1 cellular context compared by ENCODE assay signal in the genomic region with DNA sequence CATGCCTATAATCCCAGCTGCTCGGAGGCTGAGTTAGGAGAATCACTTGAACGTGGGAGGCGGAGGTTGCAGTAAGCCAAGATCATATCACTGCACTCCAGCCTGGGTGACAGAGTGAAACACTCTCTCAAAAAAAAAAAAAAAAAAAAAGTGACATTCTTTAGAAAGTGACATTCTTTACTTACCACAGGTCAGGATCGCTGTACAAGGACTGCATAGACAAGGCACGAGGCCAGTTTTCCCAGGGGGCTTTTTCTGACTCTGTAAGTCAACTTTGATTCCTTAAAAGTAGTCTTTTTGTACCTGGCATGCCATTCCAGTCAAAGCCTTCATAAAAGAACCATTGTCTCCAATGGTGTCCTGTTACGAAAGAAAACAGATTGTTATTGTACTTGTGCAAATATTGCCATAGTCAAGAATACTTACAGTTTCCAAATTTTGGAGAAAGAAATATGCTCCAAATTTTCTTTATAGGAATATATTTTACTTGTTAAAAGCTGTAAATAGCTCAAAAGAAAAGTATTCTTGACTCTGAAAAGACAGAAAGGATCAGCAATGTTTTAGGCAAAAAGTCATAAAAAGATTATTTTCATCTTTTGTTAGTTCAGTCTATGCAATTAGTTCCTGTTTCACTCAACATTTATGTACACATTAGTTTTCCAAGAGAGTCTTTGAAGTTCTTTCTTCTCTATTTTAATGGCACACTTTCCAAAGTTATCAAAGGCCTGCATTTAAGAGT.
TF ChIP-seq lines count a peak whose summit lies in the region.

No MANE protein-coding gene starts in this region.

TF ChIP-seq in HepG2, 621 proteins besides CTCF, POLR2A, EP300 and RAD21 (continues in another document):
- TF ChIP-seq ATF1 (CRISPR knock-in tag; IDR thresholded peaks at IDR 0.05) (peak; percentile 58; the same call in 1 of the 2 replicates), RFXAP (CRISPR knock-in tag; IDR thresholded peaks at IDR 0.05; ENCODE audit: borderline replicate concordance) (no peak), RBM39 (IDR thresholded peaks at IDR 0.05; ENCODE audit: low read depth, low read length, poor library complexity, severe bottlenecking) (no peak), GLMP (CRISPR knock-in tag; IDR thresholded peaks at IDR 0.05; ENCODE audit: borderline replicate concordance) (no peak), CENPT (CRISPR knock-in tag; IDR thresholded peaks at IDR 0.05; ENCODE audit: low read depth) (no peak), ZBTB7A (CRISPR knock-in tag; IDR thresholded peaks at IDR 0.05) (no peak), NFE2L2 (IDR thresholded peaks at IDR 0.05; ENCODE audit: low read length) (no peak), SRSF1 (optimal IDR thresholded peaks at IDR 0.05; ENCODE audit: low read depth, low read length) (no peak), ZNF251 (CRISPR knock-in tag; IDR thresholded peaks at IDR 0.05) (no peak), ZNF746 (CRISPR knock-in tag; IDR thresholded peaks at IDR 0.05) (no peak), ZNF383 (CRISPR knock-in tag; IDR thresholded peaks at IDR 0.05; ENCODE audit: borderline replicate concordance) (no peak), IKZF1 (IDR thresholded peaks at IDR 0.05) (no peak), NR0B2 (CRISPR knock-in tag; IDR thresholded peaks at IDR 0.05) (no peak), ESRRA (CRISPR knock-in tag; IDR thresholded peaks at IDR 0.05; ENCODE audit: low read depth) (no peak), RBFOX2 (IDR thresholded peaks at IDR 0.05; ENCODE audit: low read depth, low read length) (no peak), KMT2B (CRISPR knock-in tag; IDR thresholded peaks at IDR 0.05) (no peak), ARNT (IDR thresholded peaks at IDR 0.05) (no peak), CBFB (CRISPR knock-in tag; IDR thresholded peaks at IDR 0.05) (no peak), ZHX2 (IDR thresholded peaks at IDR 0.05; ENCODE audit: low read depth) (no peak), ZHX2 (CRISPR knock-in tag; IDR thresholded peaks at IDR 0.05; ENCODE audit: borderline replicate concordance) (no peak), MAFK (conservative IDR thresholded peaks at IDR 0.05 in 1 of 2, IDR thresholded peaks at IDR 0.05 in 1 of 2; ENCODE audit: low read length in 2 of 2) (no peak), ZNF350 (CRISPR knock-in tag; IDR thresholded peaks at IDR 0.05; ENCODE audit: borderline replicate concordance, low read depth) (no peak), TBX2 (CRISPR knock-in tag; IDR thresholded peaks at IDR 0.05; ENCODE audit: borderline replicate concordance) (peak; percentile 70), HNRNPLL (IDR thresholded peaks at IDR 0.05; ENCODE audit: low read depth, low read length, poor library complexity, severe bottlenecking) (no peak), NR1H2 (CRISPR knock-in tag; IDR thresholded peaks at IDR 0.05; ENCODE audit: borderline replicate concordance, low read depth) (no peak), SSRP1 (CRISPR knock-in tag; IDR thresholded peaks at IDR 0.05) (no peak), ZMYM2 (CRISPR knock-in tag; IDR thresholded peaks at IDR 0.05) (no peak), ZNF574 (CRISPR knock-in tag; IDR thresholded peaks at IDR 0.05) (no peak), MIER3 (CRISPR knock-in tag; IDR thresholded peaks at IDR 0.05; ENCODE audit: borderline replicate concordance) (no peak), XBP1 (CRISPR knock-in tag; IDR thresholded peaks at IDR 0.05) (no peak), BRF2 (CRISPR knock-in tag; IDR thresholded peaks at IDR 0.05) (no peak)
- TF ChIP-seq, protein P1, sequence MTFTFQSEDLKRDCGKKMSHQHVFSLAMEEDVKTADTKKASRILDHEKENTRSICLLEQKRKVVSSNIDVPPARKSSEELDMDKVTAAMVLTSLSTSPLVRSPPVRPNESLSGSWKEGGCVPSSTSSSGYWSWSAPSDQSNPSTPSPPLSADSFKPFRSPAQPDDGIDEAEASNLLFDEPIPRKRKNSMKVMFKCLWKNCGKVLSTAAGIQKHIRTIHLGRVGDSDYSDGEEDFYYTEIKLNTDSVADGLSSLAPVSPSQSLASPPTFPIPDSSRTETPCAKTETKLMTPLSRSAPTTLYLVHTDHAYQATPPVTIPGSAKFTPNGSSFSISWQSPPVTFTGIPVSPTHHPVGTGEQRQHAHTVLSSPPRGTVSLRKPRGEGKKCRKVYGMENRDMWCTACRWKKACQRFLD (CRISPR knock-in tag; IDR thresholded peaks at IDR 0.05; ENCODE audit: borderline replicate concordance), result no peak
- TF ChIP-seq, protein P2, sequence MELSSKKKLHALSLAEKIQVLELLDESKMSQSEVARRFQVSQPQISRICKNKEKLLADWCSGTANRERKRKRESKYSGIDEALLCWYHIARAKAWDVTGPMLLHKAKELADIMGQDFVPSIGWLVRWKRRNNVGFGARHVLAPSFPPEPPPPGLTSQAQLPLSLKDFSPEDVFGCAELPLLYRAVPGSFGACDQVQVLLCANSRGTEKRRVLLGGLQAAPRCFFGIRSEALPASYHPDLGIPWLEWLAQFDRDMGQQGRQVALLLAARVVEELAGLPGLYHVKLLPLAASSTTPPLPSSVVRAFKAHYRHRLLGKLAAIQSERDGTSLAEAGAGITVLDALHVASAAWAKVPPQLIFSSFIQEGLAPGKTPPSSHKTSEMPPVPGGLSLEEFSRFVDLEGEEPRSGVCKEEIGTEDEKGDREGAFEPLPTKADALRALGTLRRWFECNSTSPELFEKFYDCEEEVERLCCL (CRISPR knock-in tag; IDR thresholded peaks at IDR 0.05; ENCODE audit: borderline replicate concordance), result no peak
- TF ChIP-seq, protein P3, sequence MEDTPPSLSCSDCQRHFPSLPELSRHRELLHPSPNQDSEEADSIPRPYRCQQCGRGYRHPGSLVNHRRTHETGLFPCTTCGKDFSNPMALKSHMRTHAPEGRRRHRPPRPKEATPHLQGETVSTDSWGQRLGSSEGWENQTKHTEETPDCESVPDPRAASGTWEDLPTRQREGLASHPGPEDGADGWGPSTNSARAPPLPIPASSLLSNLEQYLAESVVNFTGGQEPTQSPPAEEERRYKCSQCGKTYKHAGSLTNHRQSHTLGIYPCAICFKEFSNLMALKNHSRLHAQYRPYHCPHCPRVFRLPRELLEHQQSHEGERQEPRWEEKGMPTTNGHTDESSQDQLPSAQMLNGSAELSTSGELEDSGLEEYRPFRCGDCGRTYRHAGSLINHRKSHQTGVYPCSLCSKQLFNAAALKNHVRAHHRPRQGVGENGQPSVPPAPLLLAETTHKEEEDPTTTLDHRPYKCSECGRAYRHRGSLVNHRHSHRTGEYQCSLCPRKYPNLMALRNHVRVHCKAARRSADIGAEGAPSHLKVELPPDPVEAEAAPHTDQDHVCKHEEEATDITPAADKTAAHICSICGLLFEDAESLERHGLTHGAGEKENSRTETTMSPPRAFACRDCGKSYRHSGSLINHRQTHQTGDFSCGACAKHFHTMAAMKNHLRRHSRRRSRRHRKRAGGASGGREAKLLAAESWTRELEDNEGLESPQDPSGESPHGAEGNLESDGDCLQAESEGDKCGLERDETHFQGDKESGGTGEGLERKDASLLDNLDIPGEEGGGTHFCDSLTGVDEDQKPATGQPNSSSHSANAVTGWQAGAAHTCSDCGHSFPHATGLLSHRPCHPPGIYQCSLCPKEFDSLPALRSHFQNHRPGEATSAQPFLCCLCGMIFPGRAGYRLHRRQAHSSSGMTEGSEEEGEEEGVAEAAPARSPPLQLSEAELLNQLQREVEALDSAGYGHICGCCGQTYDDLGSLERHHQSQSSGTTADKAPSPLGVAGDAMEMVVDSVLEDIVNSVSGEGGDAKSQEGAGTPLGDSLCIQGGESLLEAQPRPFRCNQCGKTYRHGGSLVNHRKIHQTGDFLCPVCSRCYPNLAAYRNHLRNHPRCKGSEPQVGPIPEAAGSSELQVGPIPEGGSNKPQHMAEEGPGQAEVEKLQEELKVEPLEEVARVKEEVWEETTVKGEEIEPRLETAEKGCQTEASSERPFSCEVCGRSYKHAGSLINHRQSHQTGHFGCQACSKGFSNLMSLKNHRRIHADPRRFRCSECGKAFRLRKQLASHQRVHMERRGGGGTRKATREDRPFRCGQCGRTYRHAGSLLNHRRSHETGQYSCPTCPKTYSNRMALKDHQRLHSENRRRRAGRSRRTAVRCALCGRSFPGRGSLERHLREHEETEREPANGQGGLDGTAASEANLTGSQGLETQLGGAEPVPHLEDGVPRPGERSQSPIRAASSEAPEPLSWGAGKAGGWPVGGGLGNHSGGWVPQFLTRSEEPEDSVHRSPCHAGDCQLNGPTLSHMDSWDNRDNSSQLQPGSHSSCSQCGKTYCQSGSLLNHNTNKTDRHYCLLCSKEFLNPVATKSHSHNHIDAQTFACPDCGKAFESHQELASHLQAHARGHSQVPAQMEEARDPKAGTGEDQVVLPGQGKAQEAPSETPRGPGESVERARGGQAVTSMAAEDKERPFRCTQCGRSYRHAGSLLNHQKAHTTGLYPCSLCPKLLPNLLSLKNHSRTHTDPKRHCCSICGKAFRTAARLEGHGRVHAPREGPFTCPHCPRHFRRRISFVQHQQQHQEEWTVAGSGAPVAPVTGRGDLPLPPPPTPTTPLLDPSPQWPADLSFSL (CRISPR knock-in tag; IDR thresholded peaks at IDR 0.05), result no peak
